In the genomic region with DNA sequence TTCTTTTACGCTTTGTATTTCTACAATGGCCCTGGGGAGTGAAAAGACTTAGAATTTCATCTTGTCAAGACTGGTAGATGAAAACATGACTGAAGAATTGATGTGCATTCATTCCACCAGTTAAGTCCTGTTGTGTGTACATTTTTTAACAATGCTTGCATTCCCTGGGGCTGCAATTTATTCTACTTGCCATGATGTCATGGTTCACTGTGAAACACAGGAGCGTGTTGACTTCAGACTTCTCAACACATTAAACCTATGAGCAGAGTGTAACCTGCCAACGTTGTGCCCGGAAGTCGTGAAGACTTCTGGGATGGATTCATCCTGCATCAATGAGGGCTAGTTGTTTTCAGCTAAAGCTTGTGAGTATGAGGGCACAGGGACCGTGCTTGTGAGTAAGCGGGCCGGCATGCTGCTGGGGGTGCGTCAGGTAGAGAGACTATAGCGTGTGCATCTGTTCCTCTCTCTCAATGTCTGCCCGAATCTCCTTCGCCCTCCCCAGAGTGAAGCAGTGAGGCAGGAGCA, we compare ENCODE assay signal across 1 cellular context.
A peak's percentile ranks its signal among the peaks of the same experiment; 100 is the strongest.
TF ChIP-seq lines count a peak whose summit lies in the region.

No MANE protein-coding gene starts in this region.

TF ChIP-seq in HepG2, 621 proteins besides CTCF, POLR2A, EP300 and RAD21 (continued from another document):
- TF ChIP-seq, protein P1, sequence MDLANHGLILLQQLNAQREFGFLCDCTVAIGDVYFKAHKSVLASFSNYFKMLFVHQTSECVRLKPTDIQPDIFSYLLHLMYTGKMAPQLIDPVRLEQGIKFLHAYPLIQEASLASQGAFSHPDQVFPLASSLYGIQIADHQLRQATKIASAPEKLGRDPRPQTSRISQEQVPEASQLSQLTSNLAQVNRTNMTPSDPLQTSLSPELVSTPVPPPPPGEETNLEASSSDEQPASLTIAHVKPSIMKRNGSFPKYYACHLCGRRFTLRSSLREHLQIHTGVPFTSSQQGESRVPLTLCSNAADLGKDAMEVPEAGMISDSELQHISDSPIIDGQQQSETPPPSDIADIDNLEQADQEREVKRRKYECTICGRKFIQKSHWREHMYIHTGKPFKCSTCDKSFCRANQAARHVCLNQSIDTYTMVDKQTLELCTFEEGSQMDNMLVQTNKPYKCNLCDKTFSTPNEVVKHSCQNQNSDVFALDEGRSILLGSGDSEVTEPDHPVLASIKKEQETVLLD (CRISPR knock-in tag; IDR thresholded peaks at IDR 0.05; ENCODE audit: low read depth): no peak
- TF ChIP-seq ZNF614 (CRISPR knock-in tag; IDR thresholded peaks at IDR 0.05; ENCODE audit: borderline replicate concordance) (no peak), HOXA5 (CRISPR knock-in tag; IDR thresholded peaks at IDR 0.05) (no peak), ZNF33B (CRISPR knock-in tag; IDR thresholded peaks at IDR 0.05) (no peak), ZNF619 (CRISPR knock-in tag; IDR thresholded peaks at IDR 0.05) (no peak), CREB1 (IDR thresholded peaks at IDR 0.05) (0 out of 2 replicates have a peak, but pooled peaks have one; percentile 5), CREB1 (CRISPR knock-in tag; IDR thresholded peaks at IDR 0.05) (no peak), MBD4 (IDR thresholded peaks at IDR 0.05; ENCODE audit: borderline replicate concordance, low read length) (no peak), ZNF775 (CRISPR knock-in tag; IDR thresholded peaks at IDR 0.05; ENCODE audit: borderline replicate concordance) (no peak)
- TF ChIP-seq, protein P2, sequence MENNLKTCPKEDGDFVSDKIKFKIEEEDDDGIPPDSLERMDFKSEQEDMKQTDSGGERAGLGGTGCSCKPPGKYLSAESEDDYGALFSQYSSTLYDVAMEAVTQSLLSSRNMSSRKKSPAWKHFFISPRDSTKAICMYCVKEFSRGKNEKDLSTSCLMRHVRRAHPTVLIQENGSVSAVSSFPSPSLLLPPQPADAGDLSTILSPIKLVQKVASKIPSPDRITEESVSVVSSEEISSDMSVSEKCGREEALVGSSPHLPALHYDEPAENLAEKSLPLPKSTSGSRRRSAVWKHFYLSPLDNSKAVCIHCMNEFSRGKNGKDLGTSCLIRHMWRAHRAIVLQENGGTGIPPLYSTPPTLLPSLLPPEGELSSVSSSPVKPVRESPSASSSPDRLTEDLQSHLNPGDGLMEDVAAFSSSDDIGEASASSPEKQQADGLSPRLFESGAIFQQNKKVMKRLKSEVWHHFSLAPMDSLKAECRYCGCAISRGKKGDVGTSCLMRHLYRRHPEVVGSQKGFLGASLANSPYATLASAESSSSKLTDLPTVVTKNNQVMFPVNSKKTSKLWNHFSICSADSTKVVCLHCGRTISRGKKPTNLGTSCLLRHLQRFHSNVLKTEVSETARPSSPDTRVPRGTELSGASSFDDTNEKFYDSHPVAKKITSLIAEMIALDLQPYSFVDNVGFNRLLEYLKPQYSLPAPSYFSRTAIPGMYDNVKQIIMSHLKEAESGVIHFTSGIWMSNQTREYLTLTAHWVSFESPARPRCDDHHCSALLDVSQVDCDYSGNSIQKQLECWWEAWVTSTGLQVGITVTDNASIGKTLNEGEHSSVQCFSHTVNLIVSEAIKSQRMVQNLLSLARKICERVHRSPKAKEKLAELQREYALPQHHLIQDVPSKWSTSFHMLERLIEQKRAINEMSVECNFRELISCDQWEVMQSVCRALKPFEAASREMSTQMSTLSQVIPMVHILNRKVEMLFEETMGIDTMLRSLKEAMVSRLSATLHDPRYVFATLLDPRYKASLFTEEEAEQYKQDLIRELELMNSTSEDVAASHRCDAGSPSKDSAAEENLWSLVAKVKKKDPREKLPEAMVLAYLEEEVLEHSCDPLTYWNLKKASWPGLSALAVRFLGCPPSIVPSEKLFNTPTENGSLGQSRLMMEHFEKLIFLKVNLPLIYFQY (CRISPR knock-in tag; IDR thresholded peaks at IDR 0.05; ENCODE audit: borderline replicate concordance): no peak
- TF ChIP-seq, protein P3, sequence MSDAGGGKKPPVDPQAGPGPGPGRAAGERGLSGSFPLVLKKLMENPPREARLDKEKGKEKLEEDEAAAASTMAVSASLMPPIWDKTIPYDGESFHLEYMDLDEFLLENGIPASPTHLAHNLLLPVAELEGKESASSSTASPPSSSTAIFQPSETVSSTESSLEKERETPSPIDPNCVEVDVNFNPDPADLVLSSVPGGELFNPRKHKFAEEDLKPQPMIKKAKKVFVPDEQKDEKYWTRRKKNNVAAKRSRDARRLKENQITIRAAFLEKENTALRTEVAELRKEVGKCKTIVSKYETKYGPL (CRISPR knock-in tag; IDR thresholded peaks at IDR 0.05): no peak
